Comparison of ENCODE assay signal across 22 cellular contexts in the genomic region with DNA sequence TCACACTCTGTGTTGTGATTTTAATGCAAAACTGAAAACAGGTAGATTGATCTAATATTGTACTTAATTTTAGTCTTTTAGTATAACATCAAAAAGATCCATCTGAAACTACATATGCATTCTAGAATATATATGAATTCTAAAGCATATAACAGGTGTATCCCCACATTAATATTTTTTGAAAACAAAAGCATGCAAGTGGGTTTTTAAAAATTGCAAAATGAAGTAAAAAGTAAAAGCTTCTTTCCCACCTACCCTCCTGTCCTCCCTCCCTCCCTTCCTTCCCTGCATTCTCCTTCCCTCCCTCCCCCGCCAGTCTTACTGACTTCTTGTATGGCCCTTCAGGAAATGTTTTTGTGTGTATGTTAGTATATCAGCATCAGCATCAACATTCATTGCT. TPM values are rescaled to one million over a fixed set of nuclear protein-coding genes. Genes with fewer than 3 reads are reported as not detected.
DNase-seq lines count a peak whose midpoint lies in the region; ATAC-seq, FAIRE-seq and TF ChIP-seq lines count a peak whose summit lies in the region.
"Had no signal": no experiment of that assay in that cellular context is flagged by ENCODE, and none has a peak within 500 bp of the region (broad histone marks: within the 10 kb centered on the region; RNA-seq: fewer than 3 reads in every experiment).

No MANE protein-coding gene starts in this region.

- intact Hi-C loops in HepG2 (cut with micrococcal nuclease; ENCODE audit: unreplicated experiment): no loop called here
- intact Hi-C loops in right lobe of liver (cut with DNase I): loop anchor here in 1 of 2 donors (10.0 kb wide), 1 partner anchor 373 kb away; no protein-coding TSS in a partner anchor
- intact Hi-C loops in endothelial cell of umbilical vein (cut with micrococcal nuclease): loop anchor here (5.0 kb wide), 1 partner anchor 135 kb away; the partner anchor contains the start of gene CNOT4

- no peak for TF ChIP-seq RAD21 in HepG2 (CRISPR knock-in tag; IDR thresholded peaks at IDR 0.05)

- peaks cover 2% of the 10 kb centered on the region for H3K9me3 Mint-ChIP-seq in astrocyte (ENCODE audit: unreplicated experiment)
- H3K9me3 Mint-ChIP-seq: CD4-positive, alpha-beta memory T cell; H9 had no signal

- in situ Hi-C loops in HepG2 (cut with HindIII; ENCODE audit: extremely low pct_ligation_motif_present, low pct_unique_long_range_greater_than_20kb): loop anchor here (10.0 kb wide), 1 partner anchor 373 kb away; no protein-coding TSS in a partner anchor

- no peaks in the 10 kb centered on the region for H3K27me3 ChIP-seq in HepG2 (ENCODE audit: control insufficient read depth in 1 of 2, insufficient read depth in 2 of 2, low read length in 2 of 2)
- no peaks in the 10 kb centered on the region for H3K27me3 ChIP-seq in right lobe of liver
- no peaks in the 10 kb centered on the region for H3K27me3 ChIP-seq in astrocyte (ENCODE audit: insufficient read depth, low read length)
- H3K27me3 ChIP-seq in endothelial cell of umbilical vein (ENCODE audit: control insufficient read depth in 2 of 2, insufficient read depth in 2 of 2, low read length in 2 of 2): no peaks in the 10 kb centered on the region

- TF ChIP-seq POLR2A in HepG2 (IDR thresholded peaks at IDR 0.05; ENCODE audit: insufficient read depth in 1 of 2, low read depth in 2 of 2, low read length in 2 of 2) (no peak), right lobe of liver (IDR thresholded peaks at IDR 0.05) (no peak), endothelial cell of umbilical vein (IDR thresholded peaks at IDR 0.05; ENCODE audit: low read depth, low read length) (no peak)

- no peak overlapping the region for H3K27ac ChIP-seq in HepG2 (ENCODE audit: extremely low read length, insufficient read depth, low read length)
- H3K27ac ChIP-seq in right lobe of liver: no peak overlapping the region
- H3K27ac ChIP-seq in astrocyte (ENCODE audit: low read depth, low read length): no peak overlapping the region
- no peak overlapping the region for H3K27ac ChIP-seq in endothelial cell of umbilical vein (ENCODE audit: insufficient read depth, low read depth, low read length)
- H3K27ac ChIP-seq: A549, GM23248 had no signal

- H3K36me3 Mint-ChIP-seq in astrocyte (ENCODE audit: low read depth, unreplicated experiment): peaks cover 5% of the 10 kb centered on the region

- H3K4me2 ChIP-seq in HepG2 (ENCODE audit: low read depth, low read length) (no peak overlapping the region), astrocyte (ENCODE audit: low read length) (no peak overlapping the region), endothelial cell of umbilical vein (ENCODE audit: insufficient read depth, low read length) (no peak overlapping the region)
- H3K4me2 ChIP-seq: A549 had no signal

- DNase-seq in HepG2 (ENCODE audit: low spot score) (no peak), right lobe of liver (no peak), astrocyte (ENCODE audit: low read depth) (no peak), endothelial cell of umbilical vein (ENCODE audit: low read depth, low spot score) (peak; percentile 59), NCI-H1417 (lab: John Stamatoyannopoulos, UW) (no peak)
- no peak for DNase-seq in activated T-cell treated with anti-CD3 and anti-CD28 coated beads, Interleukin-2, amount 50 U/mL, for 48 hours
- DNase-seq: 8988T; C1 segment of cervical spinal cord; Calu3; CD4-positive, alpha-beta memory T cell; COR-L47; DMS53; DMS79 treated with DMSO at 0.1 percent for 48 hours; GF-D8; GM23248; H9 had no signal

- TF ChIP-seq EP300 in HepG2 (IDR thresholded peaks at IDR 0.05; ENCODE audit: low read depth in 2 of 2, low read length in 2 of 2) (no peak), HepG2 (CRISPR knock-in tag; IDR thresholded peaks at IDR 0.05; ENCODE audit: borderline replicate concordance) (no peak)

- H4K20me1 ChIP-seq in HepG2 (ENCODE audit: insufficient read depth, low read length) (no peaks in the 10 kb centered on the region), astrocyte (ENCODE audit: insufficient read depth, low read length) (no peaks in the 10 kb centered on the region), endothelial cell of umbilical vein (replicated peaks; ENCODE audit: control insufficient read depth, extremely low read depth, insufficient read depth, low read length) (no peaks in the 10 kb centered on the region)

- TF ChIP-seq CTCF in HepG2 (CRISPR knock-in tag; IDR thresholded peaks at IDR 0.05) (no peak), right lobe of liver (IDR thresholded peaks at IDR 0.05) (no peak), astrocyte (IDR thresholded peaks at IDR 0.05; ENCODE audit: insufficient read depth, low read depth, low read length) (no peak), endothelial cell of umbilical vein (IDR thresholded peaks at IDR 0.05; ENCODE audit: extremely low read depth in 1 of 2, insufficient read depth in 1 of 2, low read depth in 1 of 2, low read length in 2 of 2) (no peak)

- H3K9me3 ChIP-seq in HepG2 (ENCODE audit: low read length) (no peaks in the 10 kb centered on the region), right lobe of liver (no peaks in the 10 kb centered on the region), astrocyte (ENCODE audit: insufficient read depth, low read depth, low read length) (no peaks in the 10 kb centered on the region), endothelial cell of umbilical vein (replicated peaks; ENCODE audit: control insufficient read depth, insufficient read depth, low read length) (no peaks in the 10 kb centered on the region)
- H3K9me3 ChIP-seq: A549 had no signal

- H3K4me3 ChIP-seq in HepG2 (replicated peaks in 1 of 3; ENCODE audit: insufficient read depth in 1 of 3, low read depth in 2 of 3, low read length in 3 of 3) (no peak overlapping the region), right lobe of liver (no peak overlapping the region), astrocyte (ENCODE audit: insufficient read depth, low read depth, low read length) (no peak overlapping the region), endothelial cell of umbilical vein (replicated peaks in 1 of 3; ENCODE audit: insufficient read depth in 1 of 3, low read depth in 1 of 3, low read length in 3 of 3) (no peak overlapping the region)
- H3K4me3 ChIP-seq: A549, GM23248 had no signal

- H3K79me2 ChIP-seq in HepG2 (ENCODE audit: insufficient read depth, low read length): no peaks in the 10 kb centered on the region
- no peaks in the 10 kb centered on the region for H3K79me2 ChIP-seq in astrocyte (ENCODE audit: insufficient read depth, low read length)
- no peaks in the 10 kb centered on the region for H3K79me2 ChIP-seq in endothelial cell of umbilical vein (ENCODE audit: control insufficient read depth, insufficient read depth, low read length)

- no peak overlapping the region for H2AFZ ChIP-seq in HepG2 (ENCODE audit: low read length)
- no peak overlapping the region for H2AFZ ChIP-seq in astrocyte (ENCODE audit: low read depth, low read length)
- no peak overlapping the region for H2AFZ ChIP-seq in endothelial cell of umbilical vein (ENCODE audit: low read depth, low read length)
- H2AFZ ChIP-seq: GM23248 had no signal

- peaks cover 13 to 45% of the 10 kb centered on the region in 2 experiments for H3K36me3 ChIP-seq in HepG2 (replicated peaks in 1 of 2; ENCODE audit: control insufficient read depth in 1 of 2, insufficient read depth in 2 of 2, low read length in 2 of 2)
- H3K36me3 ChIP-seq in right lobe of liver: peaks cover 0 to 5% (median 1%) of the 10 kb centered on the region in 4 donors
- H3K36me3 ChIP-seq in astrocyte (ENCODE audit: insufficient read depth, low read length): peaks cover 12% of the 10 kb centered on the region
- H3K36me3 ChIP-seq in endothelial cell of umbilical vein (ENCODE audit: control insufficient read depth in 2 of 2, extremely low read depth in 1 of 2, insufficient read depth in 2 of 2, low read length in 2 of 2): peaks cover 0 to 9% of the 10 kb centered on the region in 2 experiments

- CTCF ChIA-PET in HepG2 (lab: Yijun Ruan, JAX; ENCODE audit: low intra/inter-chr PET ratio, low total read pairs) (no interaction called here), endothelial cell of umbilical vein (lab: Charles Lee) (interaction anchor here (1.6 to 7.3 kb wide), 3 partner anchors 13 to 373 kb away, joined by 3 to 173 read pairs (median 6); no protein-coding TSS in a partner anchor)

- H3K9ac ChIP-seq in HepG2 (ENCODE audit: insufficient read depth, low read depth, low read length) (no peak overlapping the region), astrocyte (ENCODE audit: low read length) (no peak overlapping the region), endothelial cell of umbilical vein (replicated peaks; ENCODE audit: extremely low read depth, insufficient read depth, low read length) (no peak overlapping the region)
- H3K9ac ChIP-seq: GM23248 had no signal

- H3K27me3 Mint-ChIP-seq in astrocyte (ENCODE audit: low read depth, unreplicated experiment): no peaks in the 10 kb centered on the region
- H3K27me3 Mint-ChIP-seq: CD4-positive, alpha-beta memory T cell had no signal

- peak overlapping the region; percentile 47 for H3K27ac Mint-ChIP-seq in astrocyte (ENCODE audit: unreplicated experiment)
- H3K27ac Mint-ChIP-seq: H9 had no signal

- dilution Hi-C loops in endothelial cell of umbilical vein (cut with MboI; ENCODE audit: extremely low pct_ligation_motif_present, low sequenced_read_pairs): no loop called here

- no TSS peak for BruUV-seq in HepG2 (replicated peaks; lab: Mats Ljungman, UMichigan)
- BruUV-seq in endothelial cell of umbilical vein (replicated peaks; lab: Mats Ljungman, UMichigan): no TSS peak

- no peak for ATAC-seq in HepG2
- no peak for ATAC-seq in right lobe of liver
- no peak for ATAC-seq in HG03175 (IDR thresholded peaks at IDR 0.05; ENCODE audit: unreplicated experiment)
- ATAC-seq: A549, HCT116 had no signal

- FAIRE-seq in HepG2 (lab: Jason Lieb, UNC) (no peak), astrocyte (lab: Jason Lieb, UNC) (no peak), endothelial cell of umbilical vein (lab: Jason Lieb, UNC) (peak; percentile 44)
- FAIRE-seq: A549, GM12891, GM18507, GM19239 had no signal

- 97% methylated on average over 1 of the region's 1 CpG for WGBS in HepG2 (ENCODE audit: low lambda C conversion rate)
- WGBS in right lobe of liver (ENCODE audit: insufficient coverage, low coverage, low lambda C conversion rate, missing lambda C conversion rate): 62% methylated on average over 1 of the region's 1 CpG

- H3K4me1 Mint-ChIP-seq in astrocyte (ENCODE audit: low read depth, unreplicated experiment): peaks cover 11% of the 10 kb centered on the region

- POLR2A ChIA-PET in HepG2 (lab: Yijun Ruan, JAX): no interaction called here
- POLR2A ChIA-PET in endothelial cell of umbilical vein (lab: Charles Lee): no interaction called here

- no peaks in the 10 kb centered on the region for H3K4me1 ChIP-seq in HepG2 (ENCODE audit: insufficient read depth, low read length)
- peaks cover 0 to 6% (median 0%) of the 10 kb centered on the region in 4 donors for H3K4me1 ChIP-seq in right lobe of liver
- peaks cover 5% of the 10 kb centered on the region for H3K4me1 ChIP-seq in astrocyte (ENCODE audit: insufficient read depth, low read length)
- H3K4me1 ChIP-seq in endothelial cell of umbilical vein (ENCODE audit: control insufficient read depth, extremely low read depth, insufficient read depth, low read length): no peaks in the 10 kb centered on the region
- H3K4me1 ChIP-seq: A549 had no signal

- no peak overlapping the region for H3K4me3 Mint-ChIP-seq in astrocyte (ENCODE audit: unreplicated experiment)
- H3K4me3 Mint-ChIP-seq: CD4-positive, alpha-beta memory T cell; H9 had no signal

- H3K9me1 ChIP-seq in endothelial cell of umbilical vein (replicated peaks; ENCODE audit: control insufficient read depth, extremely low read depth, insufficient read depth, low read length): no peaks in the 10 kb centered on the region

RNA-seq across cellular contexts. Expression of gene STMP1, which starts 14.6 kb away (rescaled TPM):
- total RNA-seq in HepG2 (2016; rRNA removed; fragmentation: Illumina TruSeq; extraction: Trizol) (7.2 and 10.2 TPM in 2 replicates), right lobe of liver (10 to 100 TPM in 5 of 6 experiments, 1 to 10 TPM in 1; 8.8 to 20.6 (median 14.6) TPM), astrocyte (28.1 and 29.7 TPM in 2 replicates), endothelial cell of umbilical vein (21.4 and 31.3 TPM in 2 replicates)
- total RNA-seq in HepG2 (2016; cell fraction: cytosol; rRNA removed; fragmentation: Illumina TruSeq; extraction: Trizol; ENCODE audit: low read depth): 12.9 and 15.4 TPM in 2 replicates
- total RNA-seq in HepG2 (2016; cell fraction: insoluble cytoplasmic fraction; rRNA removed; fragmentation: Illumina TruSeq; extraction: Trizol): 7.8 and 10.2 TPM in 2 replicates
- total RNA-seq in HepG2 (2016; cell fraction: membrane; rRNA removed; fragmentation: Illumina TruSeq; extraction: Trizol): 19.2 and 21.3 TPM in 2 replicates
- total RNA-seq in HepG2 (2016; cell fraction: nucleus; rRNA removed; fragmentation: Illumina TruSeq; extraction: Trizol): 6.7 and 7.1 TPM in 2 replicates
- polyA plus RNA-seq in HepG2 (2011; rRNA removed) (12.2 and 16.2 TPM in 2 replicates), endothelial cell of umbilical vein (13.5 and 17.1 TPM in 2 replicates)
- polyA plus RNA-seq in HepG2 (2011; cell fraction: cytosol; rRNA removed): 7.0 and 11.5 TPM in 2 replicates
- 3.8 and 4.6 TPM in 2 replicates for polyA plus RNA-seq in HepG2 (2011; cell fraction: nucleus; rRNA removed)
- 19.8 and 24.4 TPM in 2 replicates for polyA plus RNA-seq in HepG2 (2012)
- 57.9 and 83.3 TPM in 2 replicates for polyA plus RNA-seq in HepG2 (2016; cell fraction: cytosol; fragmentation: Illumina TruSeq; extraction: Trizol; ENCODE audit: low read depth)
- polyA plus RNA-seq in HepG2 (2016; cell fraction: insoluble cytoplasmic fraction; fragmentation: Illumina TruSeq; extraction: Trizol; ENCODE audit: low read depth): 38.6 and 40.4 TPM in 2 replicates
- polyA plus RNA-seq in HepG2 (2016; cell fraction: membrane; fragmentation: Illumina TruSeq; extraction: Trizol; ENCODE audit: low read depth): 59.2 and 70.9 TPM in 2 replicates
- polyA plus RNA-seq in HepG2 (2016; cell fraction: nucleus; fragmentation: Illumina TruSeq; extraction: Trizol; ENCODE audit: insufficient read depth, low read depth): 21.0 and 21.1 TPM in 2 replicates
- 6.0 and 10.3 TPM in 2 replicates for polyA minus RNA-seq in HepG2 (2011; rRNA and poly(A)+ RNA removed; ENCODE audit: low replicate concordance)
- 9.6 and 10.9 TPM in 2 replicates for polyA minus RNA-seq in HepG2 (2011; cell fraction: cytosol; rRNA and poly(A)+ RNA removed)
- 13.0 and 15.4 TPM in 2 replicates for polyA minus RNA-seq in HepG2 (2011; cell fraction: nucleus; rRNA and poly(A)+ RNA removed)
- 18.3 and 20.0 TPM in 2 replicates for polyA plus RNA-seq in endothelial cell of umbilical vein (2011; cell fraction: cytosol; rRNA removed)
- polyA plus RNA-seq in endothelial cell of umbilical vein (2011; cell fraction: nucleus; rRNA removed): 8.8 and 12.0 TPM in 2 replicates
- polyA plus RNA-seq in endothelial cell of umbilical vein (2012): 22.9 and 30.7 TPM in 2 replicates
- 14.2 and 17.9 TPM in 2 replicates for polyA minus RNA-seq in endothelial cell of umbilical vein
- 14.6 TPM for polyA minus RNA-seq in endothelial cell of umbilical vein (2011; cell fraction: cytosol; rRNA and poly(A)+ RNA removed)
- polyA minus RNA-seq in endothelial cell of umbilical vein (2011; cell fraction: nucleus; rRNA and poly(A)+ RNA removed): 13.0 and 16.7 TPM in 2 replicates
